8 cellular contexts compared by ENCODE assay signal in the genomic region with DNA sequence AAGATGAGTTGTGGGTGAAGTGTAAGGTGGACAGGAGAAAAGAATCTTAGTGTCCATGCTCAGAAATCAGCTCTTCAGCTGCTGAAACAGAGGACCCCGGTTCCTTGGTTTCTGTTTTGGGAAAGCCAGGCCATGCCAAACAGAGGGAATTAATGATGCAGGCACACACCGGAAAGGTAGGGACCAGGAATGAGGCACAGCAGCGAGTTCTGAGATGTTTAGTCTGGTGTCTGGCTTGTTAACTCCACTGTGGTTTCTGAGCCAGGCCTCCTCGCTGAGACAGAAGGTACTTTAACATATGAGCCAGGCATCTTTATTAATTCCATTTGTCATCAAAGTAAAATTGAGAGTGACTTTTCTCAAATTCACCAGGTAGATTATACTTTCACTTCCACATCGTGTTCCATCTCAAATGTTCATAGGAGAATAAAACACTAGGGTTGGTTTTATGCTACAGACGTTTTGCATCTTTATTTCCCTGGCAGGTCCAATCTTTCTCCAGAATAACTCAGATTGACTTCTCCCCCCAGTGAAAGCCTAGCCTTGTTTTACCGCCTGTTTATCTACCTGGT. TPM values are rescaled to one million over a fixed set of nuclear protein-coding genes. Genes with fewer than 3 reads are reported as not detected.
A peak's percentile ranks its signal among the peaks of the same experiment; 100 is the strongest.
DNase-seq lines count a peak whose midpoint lies in the region; ATAC-seq, FAIRE-seq and TF ChIP-seq lines count a peak whose summit lies in the region.

No MANE protein-coding gene starts in this region.

- peaks cover 4% of the 10 kb centered on the region for H3F3A ChIP-seq in SK-N-SH (replicated peaks; ENCODE audit: insufficient read depth)

- H3K27me3 ChIP-seq in SK-N-SH (ENCODE audit: insufficient read depth) (no peaks in the 10 kb centered on the region), left lung (no peaks in the 10 kb centered on the region)

- TF ChIP-seq RAD21 in SK-N-SH (IDR thresholded peaks at IDR 0.05; ENCODE audit: low read length), result no peak

- H3K4me3 Mint-ChIP-seq in stimulated activated naive B cell treated with anti-CD40 and anti-IgM and Interleukin-4, amounts not matched to agents 10 μg/mL and 1 μg/mL and 100 μg/mL, for 72 hours, result peak overlapping the region; percentile 92 to 98

- no peaks in the 10 kb centered on the region for H3K27me3 Mint-ChIP-seq in stimulated activated naive B cell treated with anti-CD40 and anti-IgM and Interleukin-4, amounts not matched to agents 10 μg/mL and 1 μg/mL and 100 μg/mL, for 72 hours

- no peaks in the 10 kb centered on the region for H4K20me1 ChIP-seq in SK-N-SH (ENCODE audit: insufficient read depth)

- TF ChIP-seq CTCF in SK-N-SH (IDR thresholded peaks at IDR 0.05) (no peak), left lung (IDR thresholded peaks at IDR 0.05) (no peak)

- peak overlapping the region; percentile 72 to 77 for H3K4me3 ChIP-seq in SK-N-SH (ENCODE audit: low read depth in 2 of 2, low read length in 1 of 2)
- H3K4me3 ChIP-seq in left lung, result peak overlapping the region; percentile 64 to 70

- H3K36me3 ChIP-seq in SK-N-SH (replicated peaks in 1 of 2; ENCODE audit: control insufficient read depth in 1 of 2, insufficient read depth in 2 of 2, low read length in 1 of 2), result peaks cover 5 to 18% of the 10 kb centered on the region in 2 experiments
- no peaks in the 10 kb centered on the region for H3K36me3 ChIP-seq in left lung

- H3K9me3 ChIP-seq in SK-N-SH, result no peaks in the 10 kb centered on the region
- H3K9me3 ChIP-seq in left lung, result no peaks in the 10 kb centered on the region

- H3K9ac ChIP-seq in SK-N-SH, result peak overlapping the region; percentile 80

- peak overlapping the region; percentile 98 for H2AFZ ChIP-seq in SK-N-SH (ENCODE audit: low read depth)

- intact Hi-C loops in left lung (cut with DNase I), result no loop called here

- 75% methylated on average over 7 of the region's 7 CpGs for WGBS in SK-N-SH (ENCODE audit: low lambda C conversion rate)

- CTCF ChIA-PET in SK-N-SH (lab: Yijun Ruan, JAX), result interaction anchor here (0.8 to 2.5 kb wide), 12 partner anchors 8 to 144 kb away, joined by 3 to 19 read pairs (median 8); no protein-coding TSS in a partner anchor

- no peak for TF ChIP-seq EP300 in SK-N-SH (IDR thresholded peaks at IDR 0.05; ENCODE audit: borderline replicate concordance in 1 of 2, low read depth in 1 of 2, low read length in 1 of 2)

- FAIRE-seq in HTR-8/SVneo (lab: Jason Lieb, UNC), result no peak

- H3K4me1 Mint-ChIP-seq in stimulated activated naive B cell treated with anti-CD40 and anti-IgM and Interleukin-4, amounts not matched to agents 10 μg/mL and 1 μg/mL and 100 μg/mL, for 72 hours, result peaks cover 17 to 60% of the 10 kb centered on the region in 2 donors

- peak overlapping the region; percentile 96 for H3K27ac Mint-ChIP-seq in stimulated activated naive B cell treated with anti-CD40 and anti-IgM and Interleukin-4, amounts not matched to agents 10 μg/mL and 1 μg/mL and 100 μg/mL, for 72 hours

- DNase-seq in SK-N-SH (no peak), left lung (no peak), NCI-H524 (lab: John Stamatoyannopoulos, UW) (no peak), nucleus accumbens (lab: John Stamatoyannopoulos, UW) (no peak), HTR-8/SVneo (ENCODE audit: insufficient read length, low spot score) (no peak)
- peak; percentile 81 for DNase-seq in activated effector memory CD4-positive, alpha-beta T cell treated with anti-CD3 and anti-CD28 coated beads, Interleukin-2, amount 50 U/mL, for 16 hours
- DNase-seq in stimulated activated naive B cell treated with anti-CD40 and anti-IgM and Interleukin-4, amounts not matched to agents 10 μg/mL and 1 μg/mL and 100 μg/mL, for 72 hours, result no peak

- H3K4me2 ChIP-seq in SK-N-SH, result peak overlapping the region; percentile 94

- H3K9me3 Mint-ChIP-seq in stimulated activated naive B cell treated with anti-CD40 and anti-IgM and Interleukin-4, amounts not matched to agents 10 μg/mL and 1 μg/mL and 100 μg/mL, for 72 hours, result no peaks in the 10 kb centered on the region

- POLR2A ChIA-PET in SK-N-SH (lab: Yijun Ruan, JAX), result no interaction called here

- no peaks in the 10 kb centered on the region; the same call in 1 of the 2 replicates for H3K79me2 ChIP-seq in SK-N-SH (ENCODE audit: insufficient read depth)

- H3K36me3 Mint-ChIP-seq in stimulated activated naive B cell treated with anti-CD40 and anti-IgM and Interleukin-4, amounts not matched to agents 10 μg/mL and 1 μg/mL and 100 μg/mL, for 72 hours, result peaks cover 3 to 28% of the 10 kb centered on the region in 2 donors

- H3K4me1 ChIP-seq in SK-N-SH (ENCODE audit: control insufficient read depth in 1 of 2, insufficient read depth in 2 of 2, low read depth in 1 of 2, low read length in 1 of 2) (peaks cover 7 to 20% of the 10 kb centered on the region in 2 experiments; a peak in 3 of 4 replicates), left lung (peaks cover 0 to 25% of the 10 kb centered on the region in 2 donors)

- H3K9me2 ChIP-seq in SK-N-SH, result no peaks in the 10 kb centered on the region

- ATAC-seq in SK-N-SH treated with all-trans-retinoic acid at 6 μM for 48 hours (no peak; the same call in 1 of the 3 replicates), left lung (no peak)
- peak; percentile 10 to 13 for ATAC-seq in stimulated activated naive B cell treated with anti-CD40 and anti-IgM and Interleukin-4, amounts not matched to agents 10 μg/mL and 1 μg/mL and 100 μg/mL, for 72 hours (replicated peaks)

- H3K27ac ChIP-seq in SK-N-SH (ENCODE audit: low read depth in 2 of 2, low read length in 1 of 2) (no peak overlapping the region), left lung (no peak overlapping the region)

TF ChIP-seq in SK-N-SH, 30 proteins besides CTCF, POLR2A, EP300 and RAD21 (continues in another document):
- TF ChIP-seq EZH2phosphoT487 (IDR thresholded peaks at IDR 0.05; ENCODE audit: borderline replicate concordance, low read depth) (no peak), SMC3 (IDR thresholded peaks at IDR 0.05; ENCODE audit: low read depth, low read length) (no peak), TAF1 (IDR thresholded peaks at IDR 0.05; ENCODE audit: borderline replicate concordance, low read depth, low read length) (no peak), NRF1 (IDR thresholded peaks at IDR 0.05; ENCODE audit: low read depth, low read length) (no peak)
- TF ChIP-seq, protein P1, sequence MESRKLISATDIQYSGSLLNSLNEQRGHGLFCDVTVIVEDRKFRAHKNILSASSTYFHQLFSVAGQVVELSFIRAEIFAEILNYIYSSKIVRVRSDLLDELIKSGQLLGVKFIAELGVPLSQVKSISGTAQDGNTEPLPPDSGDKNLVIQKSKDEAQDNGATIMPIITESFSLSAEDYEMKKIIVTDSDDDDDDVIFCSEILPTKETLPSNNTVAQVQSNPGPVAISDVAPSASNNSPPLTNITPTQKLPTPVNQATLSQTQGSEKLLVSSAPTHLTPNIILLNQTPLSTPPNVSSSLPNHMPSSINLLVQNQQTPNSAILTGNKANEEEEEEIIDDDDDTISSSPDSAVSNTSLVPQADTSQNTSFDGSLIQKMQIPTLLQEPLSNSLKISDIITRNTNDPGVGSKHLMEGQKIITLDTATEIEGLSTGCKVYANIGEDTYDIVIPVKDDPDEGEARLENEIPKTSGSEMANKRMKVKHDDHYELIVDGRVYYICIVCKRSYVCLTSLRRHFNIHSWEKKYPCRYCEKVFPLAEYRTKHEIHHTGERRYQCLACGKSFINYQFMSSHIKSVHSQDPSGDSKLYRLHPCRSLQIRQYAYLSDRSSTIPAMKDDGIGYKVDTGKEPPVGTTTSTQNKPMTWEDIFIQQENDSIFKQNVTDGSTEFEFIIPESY (IDR thresholded peaks at IDR 0.05; ENCODE audit: borderline replicate concordance, low read depth), result no peak
- TF ChIP-seq, protein P2, sequence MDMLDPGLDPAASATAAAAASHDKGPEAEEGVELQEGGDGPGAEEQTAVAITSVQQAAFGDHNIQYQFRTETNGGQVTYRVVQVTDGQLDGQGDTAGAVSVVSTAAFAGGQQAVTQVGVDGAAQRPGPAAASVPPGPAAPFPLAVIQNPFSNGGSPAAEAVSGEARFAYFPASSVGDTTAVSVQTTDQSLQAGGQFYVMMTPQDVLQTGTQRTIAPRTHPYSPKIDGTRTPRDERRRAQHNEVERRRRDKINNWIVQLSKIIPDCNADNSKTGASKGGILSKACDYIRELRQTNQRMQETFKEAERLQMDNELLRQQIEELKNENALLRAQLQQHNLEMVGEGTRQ (IDR thresholded peaks at IDR 0.05; ENCODE audit: borderline replicate concordance, low read depth, low read length), result no peak

TF ChIP-seq in SK-N-SH treated with all-trans-retinoic acid at 6 μM for 48 hours, 23 proteins besides CTCF, POLR2A, EP300 and RAD21 (continues in another document):
- no peak for TF ChIP-seq ZC3H10 (CRISPR knock-in tag; IDR thresholded peaks at IDR 0.05)
- TF ChIP-seq ESRRG (CRISPR knock-in tag; IDR thresholded peaks at IDR 0.05), result no peak
- no peak for TF ChIP-seq ARNTL (CRISPR knock-in tag; IDR thresholded peaks at IDR 0.05; ENCODE audit: borderline replicate concordance, low read depth)
- TF ChIP-seq ZNF565 (CRISPR knock-in tag; conservative IDR thresholded peaks at IDR 0.05; ENCODE audit: low read depth), result no peak
- TF ChIP-seq OSR1 (CRISPR knock-in tag; IDR thresholded peaks at IDR 0.05), result no peak
- no peak for TF ChIP-seq TOX (CRISPR knock-in tag; IDR thresholded peaks at IDR 0.05; ENCODE audit: borderline replicate concordance)
- TF ChIP-seq, protein P3, sequence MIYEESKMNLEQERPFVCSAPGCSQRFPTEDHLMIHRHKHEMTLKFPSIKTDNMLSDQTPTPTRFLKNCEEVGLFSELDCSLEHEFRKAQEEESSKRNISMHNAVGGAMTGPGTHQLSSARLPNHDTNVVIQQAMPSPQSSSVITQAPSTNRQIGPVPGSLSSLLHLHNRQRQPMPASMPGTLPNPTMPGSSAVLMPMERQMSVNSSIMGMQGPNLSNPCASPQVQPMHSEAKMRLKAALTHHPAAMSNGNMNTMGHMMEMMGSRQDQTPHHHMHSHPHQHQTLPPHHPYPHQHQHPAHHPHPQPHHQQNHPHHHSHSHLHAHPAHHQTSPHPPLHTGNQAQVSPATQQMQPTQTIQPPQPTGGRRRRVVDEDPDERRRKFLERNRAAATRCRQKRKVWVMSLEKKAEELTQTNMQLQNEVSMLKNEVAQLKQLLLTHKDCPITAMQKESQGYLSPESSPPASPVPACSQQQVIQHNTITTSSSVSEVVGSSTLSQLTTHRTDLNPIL (CRISPR knock-in tag; IDR thresholded peaks at IDR 0.05; ENCODE audit: low read depth), result no peak
- no peak for TF ChIP-seq SNAI2 (CRISPR knock-in tag; IDR thresholded peaks at IDR 0.05)
- TF ChIP-seq GLIS3 (CRISPR knock-in tag; IDR thresholded peaks at IDR 0.05), result no peak
- TF ChIP-seq ZFP30 (CRISPR knock-in tag; IDR thresholded peaks at IDR 0.05), result no peak
- TF ChIP-seq TCF4 (CRISPR knock-in tag; IDR thresholded peaks at IDR 0.05; ENCODE audit: borderline replicate concordance), result no peak
- no peak for TF ChIP-seq ZNF8 (CRISPR knock-in tag; IDR thresholded peaks at IDR 0.05)
- no peak for TF ChIP-seq PPARA (CRISPR knock-in tag; IDR thresholded peaks at IDR 0.05; ENCODE audit: borderline replicate concordance)
- TF ChIP-seq ZFP3 (CRISPR knock-in tag; IDR thresholded peaks at IDR 0.05), result no peak
- no peak for TF ChIP-seq BACH2 (CRISPR knock-in tag; IDR thresholded peaks at IDR 0.05; ENCODE audit: borderline replicate concordance)

RNA-seq across cellular contexts. Expression of a gene that starts 23.5 kb away (rescaled TPM):
- polyA plus RNA-seq in SK-N-SH (2012; rRNA removed), result 15.0 and 21.5 TPM in 2 replicates
- 15.3 and 16.7 TPM in 2 replicates for polyA plus RNA-seq in SK-N-SH (2012; cell fraction: cytosol; rRNA removed)
- polyA plus RNA-seq in SK-N-SH (2012; cell fraction: nucleus; rRNA removed), result 12.9 and 17.5 TPM in 2 replicates
- 10 to 100 TPM; 14.3 to 23.6 TPM for total RNA-seq in left lung

Comparison
In these comparisons a context has a peak if more than half of its experiments do, and no peak if none do; other contexts are left out.
1. ATAC-seq: peak in stimulated activated naive B cell treated with anti-CD40 and anti-IgM and Interleukin-4, amounts not matched to agents 10 μg/mL and 1 μg/mL and 100 μg/mL, for 72 hours (2 of 2); none in SK-N-SH treated with all-trans-retinoic acid at 6 μM for 48 hours (single experiment) and left lung (single experiment).